ENCODE assay signal across 8 cellular contexts in the genomic region with DNA sequence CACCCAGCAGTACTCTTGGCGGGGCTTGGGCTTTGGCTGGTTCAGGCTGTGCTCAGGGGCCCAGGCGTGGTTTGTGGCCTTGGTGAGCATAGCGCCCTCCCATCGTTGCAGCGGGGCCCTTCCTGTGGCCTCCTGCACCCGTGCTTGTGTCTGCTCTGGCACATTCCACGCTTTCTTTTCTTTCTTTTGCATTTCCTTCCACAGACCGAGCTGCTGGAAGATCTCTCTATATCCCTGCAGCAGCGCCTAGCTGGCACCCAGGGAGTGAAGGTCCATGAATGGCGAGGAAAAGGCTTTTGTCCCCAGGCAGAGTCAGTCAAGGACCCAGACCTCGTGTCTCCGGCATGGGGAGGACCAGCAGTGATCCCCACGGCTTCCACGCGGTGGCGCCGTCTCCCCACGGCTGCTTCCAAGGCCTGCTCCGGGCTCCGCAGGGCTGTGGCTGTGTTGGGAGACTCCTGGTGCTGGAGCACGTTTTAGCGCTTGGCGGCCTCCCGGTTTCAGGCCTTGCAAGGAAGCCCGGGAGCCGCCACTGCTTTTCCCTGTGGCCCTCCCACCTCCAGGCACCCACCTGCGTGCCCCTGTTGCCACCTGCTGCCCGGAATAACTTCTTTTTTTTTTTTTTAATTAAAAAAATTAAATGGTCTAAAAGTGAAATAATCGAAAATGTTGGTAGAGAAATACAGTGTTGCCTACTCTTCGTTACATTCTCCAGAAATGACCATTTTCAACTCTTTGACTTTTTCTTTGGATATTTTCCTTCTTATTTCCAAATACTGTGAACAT. TPM values are rescaled to one million over a fixed set of nuclear protein-coding genes. Genes with fewer than 3 reads are reported as not detected.
DNase-seq lines count a peak whose midpoint lies in the region; ATAC-seq and TF ChIP-seq lines count a peak whose summit lies in the region.

No MANE protein-coding gene starts in this region.

- TF ChIP-seq CTCF in CD4-positive, alpha-beta T cell (IDR thresholded peaks at IDR 0.05): peak; percentile 80

- peak; percentile 97 for ATAC-seq in CD4-positive, alpha-beta T cell (ENCODE audit: poor library complexity)
- peak; percentile 90 for ATAC-seq in GM21390 (IDR thresholded peaks at IDR 0.05; ENCODE audit: unreplicated experiment)
- ATAC-seq in SK-N-SH treated with all-trans-retinoic acid at 6 μM for 48 hours: peak; percentile 94
- peak; percentile 89 for ATAC-seq in Right ventricle myocardium inferior

- no peaks in the 10 kb centered on the region for H3K27me3 ChIP-seq in CD4-positive, alpha-beta T cell (ENCODE audit: control insufficient read depth, insufficient read depth, low read length)

- DNase-seq in CD4-positive, alpha-beta T cell: peak; percentile 36 to 73 (median 58)
- peak; percentile 86 for DNase-seq in activated naive CD4-positive, alpha-beta T cell treated with anti-CD3 and anti-CD28 coated beads, Interleukin-2, amount 10 ng/mL, durations not matched to agents 7 days and 5 days
- peak; percentile 86 for DNase-seq in Right ventricle myocardium inferior (ENCODE audit: missing footprints)
- DNase-seq in posterior vena cava (ENCODE audit: low spot score): peak; percentile 92
- peak; percentile 85 for DNase-seq in ureter (ENCODE audit: low spot score)

- no peak overlapping the region for H3K27ac Mint-ChIP-seq in CD4-positive, alpha-beta T cell
- H3K27ac Mint-ChIP-seq in activated naive CD4-positive, alpha-beta T cell treated with anti-CD3 and anti-CD28 coated beads, Interleukin-2, amount 10 ng/mL, durations not matched to agents 7 days and 5 days: no peak overlapping the region

- intact Hi-C loops in CD4-positive, alpha-beta T cell (cut with DNase I, micrococcal nuclease): no loop called here
- intact Hi-C loops in Right ventricle myocardium inferior (cut with DNase I) (no loop called here), posterior vena cava (cut with DNase I) (loop anchor here in 1 of 2 donors (10.0 kb wide), 1 partner anchor 475 kb away; no protein-coding TSS in a partner anchor)

- TF ChIP-seq RAD21 in Ishikawa (IDR thresholded peaks at IDR 0.05; ENCODE audit: low read depth): peak; percentile 75

- no peaks in the 10 kb centered on the region for H3K9me3 Mint-ChIP-seq in CD4-positive, alpha-beta T cell
- no peaks in the 10 kb centered on the region for H3K9me3 Mint-ChIP-seq in activated naive CD4-positive, alpha-beta T cell treated with anti-CD3 and anti-CD28 coated beads, Interleukin-2, amount 10 ng/mL, durations not matched to agents 7 days and 5 days

- POLR2A ChIA-PET in CD4-positive, alpha-beta T cell (lab: Charles Lee): no interaction called here

- peaks cover 11% of the 10 kb centered on the region for H3K4me1 Mint-ChIP-seq in CD4-positive, alpha-beta T cell (ENCODE audit: low read depth)
- peaks cover 22% of the 10 kb centered on the region for H3K4me1 Mint-ChIP-seq in activated naive CD4-positive, alpha-beta T cell treated with anti-CD3 and anti-CD28 coated beads, Interleukin-2, amount 10 ng/mL, durations not matched to agents 7 days and 5 days

- no peaks in the 10 kb centered on the region for H3K36me3 Mint-ChIP-seq in CD4-positive, alpha-beta T cell (ENCODE audit: low read depth)
- H3K36me3 Mint-ChIP-seq in activated naive CD4-positive, alpha-beta T cell treated with anti-CD3 and anti-CD28 coated beads, Interleukin-2, amount 10 ng/mL, durations not matched to agents 7 days and 5 days: no peaks in the 10 kb centered on the region

- no peak overlapping the region for H3K27ac ChIP-seq in CD4-positive, alpha-beta T cell (ENCODE audit: low read depth, low read length)

- no peak for TF ChIP-seq EP300 in Ishikawa (IDR thresholded peaks at IDR 0.05; ENCODE audit: borderline replicate concordance)

- CTCF ChIA-PET in CD4-positive, alpha-beta T cell (lab: Charles Lee): no interaction called here
- CTCF ChIA-PET in activated naive CD4-positive, alpha-beta T cell treated with anti-CD3 and anti-CD28 coated beads, Interleukin-2, amount 10 ng/mL, durations not matched to agents 7 days and 5 days (lab: Charles Lee): interaction anchor here (0.6 to 1.8 kb wide), 7 partner anchors 11 to 507 kb away, joined by 3 to 6 read pairs (median 3); no protein-coding TSS in a partner anchor

- peaks cover 15% of the 10 kb centered on the region for H3K27me3 Mint-ChIP-seq in CD4-positive, alpha-beta T cell
- peaks cover 20% of the 10 kb centered on the region for H3K27me3 Mint-ChIP-seq in activated naive CD4-positive, alpha-beta T cell treated with anti-CD3 and anti-CD28 coated beads, Interleukin-2, amount 10 ng/mL, durations not matched to agents 7 days and 5 days

- H3K4me3 Mint-ChIP-seq in CD4-positive, alpha-beta T cell: no peak overlapping the region
- H3K4me3 Mint-ChIP-seq in activated naive CD4-positive, alpha-beta T cell treated with anti-CD3 and anti-CD28 coated beads, Interleukin-2, amount 10 ng/mL, durations not matched to agents 7 days and 5 days: no peak overlapping the region

- H3K9me3 ChIP-seq in CD4-positive, alpha-beta T cell (ENCODE audit: control insufficient read depth, low read length): no peaks in the 10 kb centered on the region

TF ChIP-seq in Ishikawa, 13 proteins besides CTCF, POLR2A, EP300 and RAD21 (continues in another document):
- TF ChIP-seq TAF1 (IDR thresholded peaks at IDR 0.05; ENCODE audit: low read depth) (no peak), EGR1 (IDR thresholded peaks at IDR 0.05) (no peak), YY1 (IDR thresholded peaks at IDR 0.05; ENCODE audit: low read depth) (no peak), FOXM1 (IDR thresholded peaks at IDR 0.05; ENCODE audit: borderline replicate concordance, low read depth) (no peak)
- TF ChIP-seq, protein P1, sequence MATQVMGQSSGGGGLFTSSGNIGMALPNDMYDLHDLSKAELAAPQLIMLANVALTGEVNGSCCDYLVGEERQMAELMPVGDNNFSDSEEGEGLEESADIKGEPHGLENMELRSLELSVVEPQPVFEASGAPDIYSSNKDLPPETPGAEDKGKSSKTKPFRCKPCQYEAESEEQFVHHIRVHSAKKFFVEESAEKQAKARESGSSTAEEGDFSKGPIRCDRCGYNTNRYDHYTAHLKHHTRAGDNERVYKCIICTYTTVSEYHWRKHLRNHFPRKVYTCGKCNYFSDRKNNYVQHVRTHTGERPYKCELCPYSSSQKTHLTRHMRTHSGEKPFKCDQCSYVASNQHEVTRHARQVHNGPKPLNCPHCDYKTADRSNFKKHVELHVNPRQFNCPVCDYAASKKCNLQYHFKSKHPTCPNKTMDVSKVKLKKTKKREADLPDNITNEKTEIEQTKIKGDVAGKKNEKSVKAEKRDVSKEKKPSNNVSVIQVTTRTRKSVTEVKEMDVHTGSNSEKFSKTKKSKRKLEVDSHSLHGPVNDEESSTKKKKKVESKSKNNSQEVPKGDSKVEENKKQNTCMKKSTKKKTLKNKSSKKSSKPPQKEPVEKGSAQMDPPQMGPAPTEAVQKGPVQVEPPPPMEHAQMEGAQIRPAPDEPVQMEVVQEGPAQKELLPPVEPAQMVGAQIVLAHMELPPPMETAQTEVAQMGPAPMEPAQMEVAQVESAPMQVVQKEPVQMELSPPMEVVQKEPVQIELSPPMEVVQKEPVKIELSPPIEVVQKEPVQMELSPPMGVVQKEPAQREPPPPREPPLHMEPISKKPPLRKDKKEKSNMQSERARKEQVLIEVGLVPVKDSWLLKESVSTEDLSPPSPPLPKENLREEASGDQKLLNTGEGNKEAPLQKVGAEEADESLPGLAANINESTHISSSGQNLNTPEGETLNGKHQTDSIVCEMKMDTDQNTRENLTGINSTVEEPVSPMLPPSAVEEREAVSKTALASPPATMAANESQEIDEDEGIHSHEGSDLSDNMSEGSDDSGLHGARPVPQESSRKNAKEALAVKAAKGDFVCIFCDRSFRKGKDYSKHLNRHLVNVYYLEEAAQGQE (IDR thresholded peaks at IDR 0.05; ENCODE audit: low read depth): no peak

TF ChIP-seq in SK-N-SH treated with all-trans-retinoic acid at 6 μM for 48 hours, 23 proteins besides CTCF, POLR2A, EP300 and RAD21:
- 0 out of 2 replicates have a peak, but pooled peaks have one; percentile 4 for TF ChIP-seq ZNF70 (CRISPR knock-in tag; IDR thresholded peaks at IDR 0.05)
- no peak for TF ChIP-seq OSR1 (CRISPR knock-in tag; IDR thresholded peaks at IDR 0.05)

RNA-seq across cellular contexts. Expression of a gene that starts 28.5 kb away (rescaled TPM):
- total RNA-seq in CD4-positive, alpha-beta T cell: under 1 TPM; 0.59 to 0.63 TPM
- total RNA-seq in Right ventricle myocardium inferior (0.32 TPM), posterior vena cava (1 to 10 TPM; 2.8 to 4.0 TPM), ureter (11.1 TPM)

RNA-seq across cellular contexts. Expression of a gene that starts 51.8 kb away (rescaled TPM):
- under 1 TPM; 0.14 to 0.22 TPM for total RNA-seq in CD4-positive, alpha-beta T cell
- total RNA-seq in Right ventricle myocardium inferior (0.16 TPM), posterior vena cava (under 1 TPM in 1 of 2 donors, not detected in 1; 0.28 TPM), ureter (8.6 TPM)
